ENCODE assay signal across 1 cellular context in the genomic region with DNA sequence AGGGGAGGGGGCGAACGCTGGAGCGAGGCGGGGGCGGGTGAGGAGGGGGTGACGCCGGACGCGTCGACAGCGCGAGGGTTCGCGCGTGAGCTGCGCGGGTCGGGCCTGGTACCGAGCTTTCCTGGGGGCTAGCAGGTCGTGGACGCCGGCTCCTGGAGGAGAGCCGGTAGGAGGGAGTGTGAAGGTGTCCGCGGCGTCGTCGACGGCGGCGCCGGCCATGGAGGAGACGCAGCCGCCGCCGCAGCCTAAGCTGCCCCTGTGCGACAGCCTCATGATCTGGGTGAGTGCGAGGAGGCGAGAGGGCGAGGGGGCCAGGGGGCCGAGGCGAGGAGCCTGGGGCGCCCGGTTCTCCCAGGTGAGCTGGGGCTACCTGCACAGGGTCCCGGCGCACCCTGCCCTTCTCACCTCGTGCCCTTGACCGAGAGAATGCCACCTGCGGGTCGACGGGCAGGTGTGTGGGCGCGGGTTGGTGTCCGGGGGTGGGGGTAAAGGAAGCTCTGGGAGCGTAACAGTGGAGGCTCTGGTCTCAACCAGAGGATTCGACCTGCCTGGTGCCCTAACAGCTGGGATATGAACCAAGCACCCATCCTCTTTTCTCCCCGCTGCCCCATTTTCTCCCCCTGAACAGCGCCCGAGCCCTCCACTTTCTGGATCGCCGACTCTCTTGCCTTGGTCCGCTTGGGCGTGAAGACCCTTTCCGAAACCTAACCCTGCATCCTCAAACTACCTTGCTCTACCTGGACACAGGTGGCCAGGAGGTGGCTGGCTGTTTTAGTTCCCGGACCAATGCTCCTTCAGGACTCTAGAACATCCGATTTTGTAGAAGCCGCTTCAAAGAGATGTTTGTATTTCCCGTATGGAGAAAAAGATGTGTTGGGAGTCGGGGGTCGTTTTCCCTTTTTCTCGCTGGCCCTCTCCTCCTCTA.
A peak's percentile ranks its signal among the peaks of the same experiment; 100 is the strongest.
TF ChIP-seq lines count a peak whose summit lies in the region.

TSS of gene HOOK1 (plus strand) at position 49 of the 925 bp plus-strand sequence. CDS start at position 218, 169 bp downstream.

TF ChIP-seq in HepG2, 621 proteins besides CTCF, POLR2A, EP300 and RAD21 (continued from another document and continues in another):
- TF ChIP-seq ZNF281 (CRISPR knock-in tag; IDR thresholded peaks at IDR 0.05; ENCODE audit: borderline replicate concordance), result no peak
- TF ChIP-seq FOXA1 (IDR thresholded peaks at IDR 0.05), result no peak
- 0 out of 2 replicates have a peak, but pooled peaks have one; percentile 12 for TF ChIP-seq FOXA1 (CRISPR knock-in tag; IDR thresholded peaks at IDR 0.05)
- TF ChIP-seq, protein P1, sequence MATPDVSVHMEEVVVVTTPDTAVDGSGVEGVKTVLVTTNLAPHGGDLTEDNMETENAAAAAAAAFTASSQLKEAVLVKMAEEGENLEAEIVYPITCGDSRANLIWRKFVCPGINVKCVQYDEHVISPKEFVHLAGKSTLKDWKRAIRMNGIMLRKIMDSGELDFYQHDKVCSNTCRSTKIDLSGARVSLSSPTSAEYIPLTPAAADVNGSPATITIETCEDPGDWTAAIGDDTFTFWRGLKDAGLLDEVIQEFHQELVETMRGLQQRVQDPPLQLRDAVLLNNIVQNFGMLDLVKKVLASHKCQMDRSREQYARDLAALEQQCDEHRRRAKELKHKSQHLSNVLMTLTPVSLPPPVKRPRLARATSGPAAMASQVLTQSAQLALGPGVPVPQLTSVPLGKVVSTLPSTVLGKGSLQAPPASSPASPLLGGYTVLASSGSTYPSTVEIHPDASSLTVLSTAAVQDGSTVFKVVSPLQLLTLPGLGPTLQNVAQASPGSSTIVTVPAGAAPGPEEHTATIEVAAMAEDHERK (CRISPR knock-in tag; IDR thresholded peaks at IDR 0.05; ENCODE audit: low read depth), result no peak
- TF ChIP-seq ZNF629 (CRISPR knock-in tag; conservative IDR thresholded peaks at IDR 0.05), result no peak
- no peak for TF ChIP-seq THAP11 (CRISPR knock-in tag; IDR thresholded peaks at IDR 0.05)
- TF ChIP-seq ESRRA (CRISPR knock-in tag; IDR thresholded peaks at IDR 0.05; ENCODE audit: low read depth), result no peak; the same call in 1 of the 2 replicates
- TF ChIP-seq RFXAP (CRISPR knock-in tag; IDR thresholded peaks at IDR 0.05; ENCODE audit: borderline replicate concordance), result no peak
- TF ChIP-seq, protein P2, sequence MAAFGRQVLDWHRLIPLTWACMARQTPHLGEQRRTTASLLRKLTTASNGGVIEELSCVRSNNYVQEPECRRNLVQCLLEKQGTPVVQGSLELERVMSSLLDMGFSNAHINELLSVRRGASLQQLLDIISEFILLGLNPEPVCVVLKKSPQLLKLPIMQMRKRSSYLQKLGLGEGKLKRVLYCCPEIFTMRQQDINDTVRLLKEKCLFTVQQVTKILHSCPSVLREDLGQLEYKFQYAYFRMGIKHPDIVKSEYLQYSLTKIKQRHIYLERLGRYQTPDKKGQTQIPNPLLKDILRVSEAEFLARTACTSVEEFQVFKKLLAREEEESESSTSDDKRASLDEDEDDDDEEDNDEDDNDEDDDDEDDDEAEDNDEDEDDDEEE (CRISPR knock-in tag; IDR thresholded peaks at IDR 0.05), result no peak
- peak; percentile 40; the same call in 1 of the 2 replicates for TF ChIP-seq SP4 (CRISPR knock-in tag; IDR thresholded peaks at IDR 0.05)
- no peak for TF ChIP-seq NCOA1 (CRISPR knock-in tag; IDR thresholded peaks at IDR 0.05)
- no peak for TF ChIP-seq AGO1 (IDR thresholded peaks at IDR 0.05; ENCODE audit: low read depth, low read length, poor library complexity, severe bottlenecking)
- no peak for TF ChIP-seq HNRNPH1 (optimal IDR thresholded peaks at IDR 0.05; ENCODE audit: low read depth, low read length)
- TF ChIP-seq ZZZ3 (CRISPR knock-in tag; IDR thresholded peaks at IDR 0.05; ENCODE audit: borderline replicate concordance), result 0 out of 2 replicates have a peak, but pooled peaks have one; percentile 56
- TF ChIP-seq ZSCAN21 (CRISPR knock-in tag; IDR thresholded peaks at IDR 0.05; ENCODE audit: borderline replicate concordance), result no peak; the same call in 1 of the 2 replicates
- TF ChIP-seq, protein P3, sequence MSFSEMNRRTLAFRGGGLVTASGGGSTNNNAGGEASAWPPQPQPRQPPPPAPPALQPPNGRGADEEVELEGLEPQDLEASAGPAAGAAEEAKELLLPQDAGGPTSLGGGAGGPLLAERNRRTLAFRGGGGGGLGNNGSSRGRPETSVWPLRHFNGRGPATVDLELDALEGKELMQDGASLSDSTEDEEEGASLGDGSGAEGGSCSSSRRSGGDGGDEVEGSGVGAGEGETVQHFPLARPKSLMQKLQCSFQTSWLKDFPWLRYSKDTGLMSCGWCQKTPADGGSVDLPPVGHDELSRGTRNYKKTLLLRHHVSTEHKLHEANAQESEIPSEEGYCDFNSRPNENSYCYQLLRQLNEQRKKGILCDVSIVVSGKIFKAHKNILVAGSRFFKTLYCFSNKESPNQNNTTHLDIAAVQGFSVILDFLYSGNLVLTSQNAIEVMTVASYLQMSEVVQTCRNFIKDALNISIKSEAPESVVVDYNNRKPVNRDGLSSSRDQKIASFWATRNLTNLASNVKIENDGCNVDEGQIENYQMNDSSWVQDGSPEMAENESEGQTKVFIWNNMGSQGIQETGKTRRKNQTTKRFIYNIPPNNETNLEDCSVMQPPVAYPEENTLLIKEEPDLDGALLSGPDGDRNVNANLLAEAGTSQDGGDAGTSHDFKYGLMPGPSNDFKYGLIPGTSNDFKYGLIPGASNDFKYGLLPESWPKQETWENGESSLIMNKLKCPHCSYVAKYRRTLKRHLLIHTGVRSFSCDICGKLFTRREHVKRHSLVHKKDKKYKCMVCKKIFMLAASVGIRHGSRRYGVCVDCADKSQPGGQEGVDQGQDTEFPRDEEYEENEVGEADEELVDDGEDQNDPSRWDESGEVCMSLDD (CRISPR knock-in tag; IDR thresholded peaks at IDR 0.05; ENCODE audit: borderline replicate concordance), result no peak
- no peak for TF ChIP-seq STAG1 (CRISPR knock-in tag; IDR thresholded peaks at IDR 0.05)
- no peak for TF ChIP-seq ZMYM2 (CRISPR knock-in tag; IDR thresholded peaks at IDR 0.05)
- no peak; the same call in 1 of the 2 replicates for TF ChIP-seq REPIN1 (CRISPR knock-in tag; IDR thresholded peaks at IDR 0.05; ENCODE audit: borderline replicate concordance, low read depth)
- TF ChIP-seq ZNF292 (CRISPR knock-in tag; IDR thresholded peaks at IDR 0.05; ENCODE audit: borderline replicate concordance, low read depth), result no peak; the same call in 1 of the 2 replicates
- TF ChIP-seq FOXP4 (CRISPR knock-in tag; IDR thresholded peaks at IDR 0.05), result peak; percentile 15; the same call in 1 of the 2 replicates
- no peak for TF ChIP-seq NFYC (CRISPR knock-in tag; IDR thresholded peaks at IDR 0.05)
- no peak for TF ChIP-seq RFX1 (IDR thresholded peaks at IDR 0.05)
- TF ChIP-seq SETDB1 (CRISPR knock-in tag; IDR thresholded peaks at IDR 0.05; ENCODE audit: borderline replicate concordance), result no peak
- TF ChIP-seq, protein P4, sequence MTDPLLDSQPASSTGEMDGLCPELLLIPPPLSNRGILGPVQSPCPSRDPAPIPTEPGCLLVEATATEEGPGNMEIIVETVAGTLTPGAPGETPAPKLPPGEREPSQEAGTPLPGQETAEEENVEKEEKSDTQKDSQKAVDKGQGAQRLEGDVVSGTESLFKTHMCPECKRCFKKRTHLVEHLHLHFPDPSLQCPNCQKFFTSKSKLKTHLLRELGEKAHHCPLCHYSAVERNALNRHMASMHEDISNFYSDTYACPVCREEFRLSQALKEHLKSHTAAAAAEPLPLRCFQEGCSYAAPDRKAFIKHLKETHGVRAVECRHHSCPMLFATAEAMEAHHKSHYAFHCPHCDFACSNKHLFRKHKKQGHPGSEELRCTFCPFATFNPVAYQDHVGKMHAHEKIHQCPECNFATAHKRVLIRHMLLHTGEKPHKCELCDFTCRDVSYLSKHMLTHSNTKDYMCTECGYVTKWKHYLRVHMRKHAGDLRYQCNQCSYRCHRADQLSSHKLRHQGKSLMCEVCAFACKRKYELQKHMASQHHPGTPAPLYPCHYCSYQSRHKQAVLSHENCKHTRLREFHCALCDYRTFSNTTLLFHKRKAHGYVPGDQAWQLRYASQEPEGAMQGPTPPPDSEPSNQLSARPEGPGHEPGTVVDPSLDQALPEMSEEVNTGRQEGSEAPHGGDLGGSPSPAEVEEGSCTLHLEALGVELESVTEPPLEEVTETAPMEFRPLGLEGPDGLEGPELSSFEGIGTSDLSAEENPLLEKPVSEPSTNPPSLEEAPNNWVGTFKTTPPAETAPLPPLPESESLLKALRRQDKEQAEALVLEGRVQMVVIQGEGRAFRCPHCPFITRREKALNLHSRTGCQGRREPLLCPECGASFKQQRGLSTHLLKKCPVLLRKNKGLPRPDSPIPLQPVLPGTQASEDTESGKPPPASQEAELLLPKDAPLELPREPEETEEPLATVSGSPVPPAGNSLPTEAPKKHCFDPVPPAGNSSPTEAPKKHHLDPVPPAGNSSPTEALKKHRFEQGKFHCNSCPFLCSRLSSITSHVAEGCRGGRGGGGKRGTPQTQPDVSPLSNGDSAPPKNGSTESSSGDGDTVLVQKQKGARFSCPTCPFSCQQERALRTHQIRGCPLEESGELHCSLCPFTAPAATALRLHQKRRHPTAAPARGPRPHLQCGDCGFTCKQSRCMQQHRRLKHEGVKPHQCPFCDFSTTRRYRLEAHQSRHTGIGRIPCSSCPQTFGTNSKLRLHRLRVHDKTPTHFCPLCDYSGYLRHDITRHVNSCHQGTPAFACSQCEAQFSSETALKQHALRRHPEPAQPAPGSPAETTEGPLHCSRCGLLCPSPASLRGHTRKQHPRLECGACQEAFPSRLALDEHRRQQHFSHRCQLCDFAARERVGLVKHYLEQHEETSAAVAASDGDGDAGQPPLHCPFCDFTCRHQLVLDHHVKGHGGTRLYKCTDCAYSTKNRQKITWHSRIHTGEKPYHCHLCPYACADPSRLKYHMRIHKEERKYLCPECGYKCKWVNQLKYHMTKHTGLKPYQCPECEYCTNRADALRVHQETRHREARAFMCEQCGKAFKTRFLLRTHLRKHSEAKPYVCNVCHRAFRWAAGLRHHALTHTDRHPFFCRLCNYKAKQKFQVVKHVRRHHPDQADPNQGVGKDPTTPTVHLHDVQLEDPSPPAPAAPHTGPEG (CRISPR knock-in tag; IDR thresholded peaks at IDR 0.05), result no peak
- no peak for TF ChIP-seq ZNF615 (CRISPR knock-in tag; IDR thresholded peaks at IDR 0.05; ENCODE audit: borderline replicate concordance)
- TF ChIP-seq SP1 (IDR thresholded peaks at IDR 0.05), result no peak
- no peak for TF ChIP-seq SP1 (CRISPR knock-in tag; IDR thresholded peaks at IDR 0.05)
- TF ChIP-seq RELA (CRISPR knock-in tag; IDR thresholded peaks at IDR 0.05), result no peak
- TF ChIP-seq MEIS1 (CRISPR knock-in tag; IDR thresholded peaks at IDR 0.05; ENCODE audit: borderline replicate concordance), result no peak
- no peak for TF ChIP-seq SMAD3 (CRISPR knock-in tag; IDR thresholded peaks at IDR 0.05)
- TF ChIP-seq NR0B2 (CRISPR knock-in tag; IDR thresholded peaks at IDR 0.05), result peak; percentile 64; the same call in 1 of the 2 replicates
- no peak; the same call in 1 of the 2 replicates for TF ChIP-seq ATF3 (CRISPR knock-in tag; IDR thresholded peaks at IDR 0.05)
- no peak for TF ChIP-seq DBP (CRISPR knock-in tag; IDR thresholded peaks at IDR 0.05; ENCODE audit: not compliant biosample characterization)
- peak; percentile 39; the same call in 1 of the 2 replicates for TF ChIP-seq FOXK1 (CRISPR knock-in tag; IDR thresholded peaks at IDR 0.05; ENCODE audit: borderline replicate concordance, low read depth)
- no peak for TF ChIP-seq ZNF737 (CRISPR knock-in tag; IDR thresholded peaks at IDR 0.05; ENCODE audit: borderline replicate concordance)
